Comparison of ENCODE assay signal across 18 cellular contexts in the genomic region with DNA sequence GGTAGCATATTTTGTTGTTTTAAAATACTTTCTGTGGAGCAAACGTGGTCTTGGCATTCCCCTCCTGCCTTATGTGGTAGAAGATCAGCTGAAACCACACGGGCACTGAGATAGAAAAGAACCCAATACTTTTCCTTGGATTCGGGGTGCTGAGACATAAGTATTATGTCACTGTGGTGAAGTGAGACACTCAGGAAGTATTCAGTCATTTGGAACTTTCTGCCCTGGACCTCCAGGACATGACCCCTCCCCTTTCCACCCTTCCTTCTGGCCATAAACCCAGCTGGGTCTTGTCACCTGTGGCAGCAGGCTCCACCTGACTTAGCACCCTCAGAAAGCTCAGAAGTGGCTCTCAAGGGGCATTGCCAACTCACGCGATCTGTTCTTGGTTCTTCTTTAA.
DNase-seq lines count a peak whose midpoint lies in the region; ATAC-seq and TF ChIP-seq lines count a peak whose summit lies in the region.
"Had no signal": no experiment of that assay in that cellular context is flagged by ENCODE, and none has a peak within 500 bp of the region (broad histone marks: within the 10 kb centered on the region; RNA-seq: fewer than 3 reads in every experiment).

No MANE protein-coding gene starts in this region.

- DNase-seq in EL (peak; percentile 66), LHCN-M2 (ENCODE audit: low read depth) (peak; percentile 86), glomerular visceral epithelial cell (ENCODE audit: extremely low spot score) (peak; percentile 76), GM13977 (ENCODE audit: low spot score) (no peak), substantia nigra (lab: John Stamatoyannopoulos, UW) (no peak)
- DNase-seq in stimulated activated effector memory CD8-positive, alpha-beta T cell treated with anti-CD3 and anti-CD28 coated beads, Interleukin-12 subunit alpha, Interleukin-12 subunit beta, amount 100 ng/mL, for 72 hours (ENCODE audit: low spot score in 2 of 2), result no peak
- DNase-seq: activated CD8-positive, alpha-beta memory T cell treated with anti-CD3 and anti-CD28 coated beads, Interleukin-2, amount 10 ng/mL, durations not matched to agents 7 days and 5 days; activated effector memory CD4-positive, alpha-beta T cell treated with anti-CD3 and anti-CD28 coated beads, Interleukin-2, amount 50 U/mL, for 16 hours; aorta; NCI-H2081 treated with DMSO at 0.1 percent for 48 hours; pancreas; spleen; T-helper 2 cell had no signal

- ATAC-seq in stimulated activated effector memory CD8-positive, alpha-beta T cell treated with anti-CD3 and anti-CD28 coated beads, Interleukin-12 subunit alpha, Interleukin-12 subunit beta, amount 100 ng/mL, for 72 hours, result no peak
- ATAC-seq in GM19397 (IDR thresholded peaks at IDR 0.05; ENCODE audit: unreplicated experiment) (no peak), GM21423 (IDR thresholded peaks at IDR 0.05; ENCODE audit: unreplicated experiment) (no peak)
- ATAC-seq: activated CD4-positive, CD25-positive, alpha-beta regulatory T cell treated with anti-CD3 and anti-CD28 coated beads, Interleukin-2, amount 50 U/mL, for 24 hours; activated CD8-positive, alpha-beta memory T cell treated with anti-CD3 and anti-CD28 coated beads, Interleukin-2, amount 10 ng/mL, durations not matched to agents 7 days and 5 days; HepG2 had no signal

- no peak overlapping the region for H3K4me3 Mint-ChIP-seq in stimulated activated effector memory CD8-positive, alpha-beta T cell treated with anti-CD3 and anti-CD28 coated beads, Interleukin-12 subunit alpha, Interleukin-12 subunit beta, amount 100 ng/mL, for 72 hours
- H3K4me3 Mint-ChIP-seq: activated CD8-positive, alpha-beta memory T cell treated with anti-CD3 and anti-CD28 coated beads, Interleukin-2, amount 10 ng/mL, durations not matched to agents 7 days and 5 days had no signal

- TF ChIP-seq CTCF in GM13977 (IDR thresholded peaks at IDR 0.05; ENCODE audit: extremely low read depth, insufficient read depth, missing control alignments), result no peak

- H3K4me1 Mint-ChIP-seq in stimulated activated effector memory CD8-positive, alpha-beta T cell treated with anti-CD3 and anti-CD28 coated beads, Interleukin-12 subunit alpha, Interleukin-12 subunit beta, amount 100 ng/mL, for 72 hours, result no peaks in the 10 kb centered on the region

- in situ Hi-C loops in GM13977 (cut with MboI; ENCODE audit: low pct_unique_long_range_greater_than_20kb, low sequenced_read_pairs, unreplicated experiment), result no loop called here

- peak overlapping the region; percentile 47 for H3K27ac Mint-ChIP-seq in stimulated activated effector memory CD8-positive, alpha-beta T cell treated with anti-CD3 and anti-CD28 coated beads, Interleukin-12 subunit alpha, Interleukin-12 subunit beta, amount 100 ng/mL, for 72 hours
- H3K27ac Mint-ChIP-seq: activated CD8-positive, alpha-beta memory T cell treated with anti-CD3 and anti-CD28 coated beads, Interleukin-2, amount 10 ng/mL, durations not matched to agents 7 days and 5 days had no signal

- peaks cover 29% of the 10 kb centered on the region for H3K36me3 Mint-ChIP-seq in stimulated activated effector memory CD8-positive, alpha-beta T cell treated with anti-CD3 and anti-CD28 coated beads, Interleukin-12 subunit alpha, Interleukin-12 subunit beta, amount 100 ng/mL, for 72 hours
- H3K36me3 Mint-ChIP-seq: activated CD8-positive, alpha-beta memory T cell treated with anti-CD3 and anti-CD28 coated beads, Interleukin-2, amount 10 ng/mL, durations not matched to agents 7 days and 5 days had no signal

- no peak overlapping the region for H3K27ac ChIP-seq in substantia nigra (ENCODE audit: low read depth, low read length, poor library complexity, severe bottlenecking)
- H3K27ac ChIP-seq: coronary artery, pancreas had no signal

- H3K9me3 Mint-ChIP-seq in stimulated activated effector memory CD8-positive, alpha-beta T cell treated with anti-CD3 and anti-CD28 coated beads, Interleukin-12 subunit alpha, Interleukin-12 subunit beta, amount 100 ng/mL, for 72 hours, result no peaks in the 10 kb centered on the region

Comparison
In these comparisons a context has a peak if more than half of its experiments do, and no peak if none do; other contexts are left out.
1. DNase-seq: peak in EL (single experiment), LHCN-M2 (single experiment) and glomerular visceral epithelial cell (single experiment); none in stimulated activated effector memory CD8-positive, alpha-beta T cell treated with anti-CD3 and anti-CD28 coated beads, Interleukin-12 subunit alpha, Interleukin-12 subunit beta, amount 100 ng/mL, for 72 hours (0 of 2), GM13977 (single experiment) and substantia nigra (0 of 49).